In genomic region chr2:54570321-54570881, GRCh38 we compare ENCODE assay signal across 1 cellular context.
TF ChIP-seq lines count a peak whose summit lies in the region.

No MANE protein-coding gene starts in this region.

TF ChIP-seq in HEK293, 187 proteins besides CTCF, POLR2A, EP300 and RAD21 (continued from another document):
- no peak for TF ChIP-seq GLI2 (tag by site-specific recombination; IDR thresholded peaks at IDR 0.05; ENCODE audit: borderline replicate concordance, low read depth)
